In the genomic region with DNA sequence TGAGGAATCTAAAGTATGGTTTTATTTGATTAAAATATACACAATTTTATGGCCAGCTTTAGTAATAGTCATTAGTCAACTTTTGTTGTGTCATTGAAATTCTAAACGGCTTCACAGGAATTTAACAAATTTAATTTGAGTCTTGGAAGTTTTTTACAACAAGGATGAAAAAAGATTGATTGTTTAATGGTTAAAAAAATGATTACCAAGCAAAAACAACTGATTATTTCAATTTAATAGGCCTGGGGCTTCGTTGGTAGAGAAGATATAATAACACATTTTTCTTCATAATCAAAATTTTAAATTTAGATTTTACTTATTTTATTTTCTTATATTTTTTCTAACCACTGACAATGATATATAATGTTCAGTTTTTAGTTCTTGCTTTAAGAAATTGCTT, we compare ENCODE assay signal across 18 cellular contexts. TPM values are rescaled to one million over a fixed set of nuclear protein-coding genes. Genes with fewer than 3 reads are reported as not detected.
DNase-seq lines count a peak whose midpoint lies in the region; ATAC-seq, FAIRE-seq and TF ChIP-seq lines count a peak whose summit lies in the region.
"Had no signal": no experiment of that assay in that cellular context is flagged by ENCODE, and none has a peak within 500 bp of the region (broad histone marks: within the 10 kb centered on the region; RNA-seq: fewer than 3 reads in every experiment).

No MANE protein-coding gene starts in this region.

- H3K4me2 ChIP-seq in A549 = no peak overlapping the region
- H3K4me2 ChIP-seq: BLaER1 had no signal

- H3K9me3 ChIP-seq in A549 = no peaks in the 10 kb centered on the region
- H3K9me3 ChIP-seq in subcutaneous abdominal adipose tissue (ENCODE audit: control insufficient read depth in 5 of 5, low read length in 5 of 5) = no peaks in the 10 kb centered on the region
- H3K9me3 ChIP-seq: BLaER1 had no signal

- DNase-seq in A549 (ENCODE audit: low read depth in 1 of 2, low spot score in 1 of 2) (no peak), LNCaP clone FGC (ENCODE audit: low read depth) (no peak), progenitor cell of endocrine pancreas (ENCODE audit: low spot score, unreplicated experiment) (no peak), KBM-7 (no peak), NCI-H1105 treated with DMSO at 0.1 percent for 48 hours (lab: John Stamatoyannopoulos, UW) (no peak)
- DNase-seq: Calu3; CD4-positive, alpha-beta memory T cell; DMS79 treated with DMSO at 0.1 percent for 48 hours; EL; H9 had no signal

- TF ChIP-seq RAD21 in A549 (conservative IDR thresholded peaks at IDR 0.05 in 1 of 2, IDR thresholded peaks at IDR 0.05 in 1 of 2) = no peak

- H3K27me3 Mint-ChIP-seq in progenitor cell of endocrine pancreas = peaks cover 39% of the 10 kb centered on the region

- TF ChIP-seq CTCF in A549 (IDR thresholded peaks at IDR 0.05) (no peak), LNCaP clone FGC (IDR thresholded peaks at IDR 0.05; ENCODE audit: control insufficient read depth, extremely low read depth, insufficient read depth) (no peak), progenitor cell of endocrine pancreas (IDR thresholded peaks at IDR 0.05; ENCODE audit: unreplicated experiment) (no peak)

- no peak overlapping the region for H3K27ac Mint-ChIP-seq in progenitor cell of endocrine pancreas
- H3K27ac Mint-ChIP-seq: CD14-positive monocyte; CD4-positive, alpha-beta memory T cell; H9 had no signal

- under 1% methylated on average over 2 of the region's 2 CpGs for WGBS in A549 (ENCODE audit: missing lambda C conversion rate)

- H3K9me3 Mint-ChIP-seq in progenitor cell of endocrine pancreas (ENCODE audit: low read depth) = no peaks in the 10 kb centered on the region
- H3K9me3 Mint-ChIP-seq: H9 had no signal

- no peak for TF ChIP-seq EP300 in A549 (IDR thresholded peaks at IDR 0.05)

- no peak for ATAC-seq in A549
- ATAC-seq: GM12878 had no signal

- H3K9ac ChIP-seq in subcutaneous abdominal adipose tissue (ENCODE audit: low read length in 5 of 5) = no peak overlapping the region
- H3K9ac ChIP-seq: BLaER1 had no signal

- CTCF ChIA-PET in A549 (lab: Yijun Ruan, JAX) = no interaction called here

- H3K4me3 ChIP-seq in A549 (no peak overlapping the region), LNCaP clone FGC (ENCODE audit: low read depth, low read length) (peak overlapping the region; percentile 17; the same call in 1 of the 2 replicates), subcutaneous abdominal adipose tissue (ENCODE audit: low read depth in 1 of 5, low read length in 5 of 5) (no peak overlapping the region)
- H3K4me3 ChIP-seq: BLaER1, GM12878 had no signal

- peaks cover 4% of the 10 kb centered on the region for H3K4me1 Mint-ChIP-seq in progenitor cell of endocrine pancreas (ENCODE audit: low read depth)

- peaks cover 0 to 4% (median 0%) of the 10 kb centered on the region in 5 donors for H3K27me3 ChIP-seq in subcutaneous abdominal adipose tissue (ENCODE audit: control insufficient read depth in 5 of 5, insufficient read depth in 4 of 5, low read length in 5 of 5)

- no peaks in the 10 kb centered on the region for H3K36me3 Mint-ChIP-seq in progenitor cell of endocrine pancreas (ENCODE audit: insufficient read depth)
- H3K36me3 Mint-ChIP-seq: CD4-positive, alpha-beta memory T cell had no signal

- H3K27ac ChIP-seq in A549 = no peak overlapping the region
- H3K27ac ChIP-seq in subcutaneous abdominal adipose tissue (ENCODE audit: low read depth, low read length) = peak overlapping the region; percentile 94
- H3K27ac ChIP-seq: BLaER1 had no signal

- no peak overlapping the region for H3K4me3 Mint-ChIP-seq in progenitor cell of endocrine pancreas (ENCODE audit: low read depth)
- H3K4me3 Mint-ChIP-seq: CD14-positive monocyte; CD4-positive, alpha-beta memory T cell; H9 had no signal

- no peak for TF ChIP-seq POLR2A in A549 (IDR thresholded peaks at IDR 0.05; ENCODE audit: low read length)

- FAIRE-seq in A549 (lab: Jason Lieb, UNC) (no peak), colon (lab: Jason Lieb, UNC) (peak; percentile 76)
- FAIRE-seq: GM12878, H1, HTR-8/SVneo had no signal

- peaks cover 0 to 12% (median 4%) of the 10 kb centered on the region in 5 donors for H3K36me3 ChIP-seq in subcutaneous abdominal adipose tissue (ENCODE audit: control insufficient read depth in 5 of 5, insufficient read depth in 5 of 5, low read length in 5 of 5)
- H3K36me3 ChIP-seq: BLaER1 had no signal

- H3K4me1 ChIP-seq in A549 (no peaks in the 10 kb centered on the region; the same call in 2 of the 3 replicates), subcutaneous abdominal adipose tissue (ENCODE audit: control insufficient read depth in 5 of 5, insufficient read depth in 5 of 5, low read length in 5 of 5) (peaks cover 0 to 28% (median 24%) of the 10 kb centered on the region in 5 donors)

- POLR2A ChIA-PET in A549 (lab: Yijun Ruan, JAX) = no interaction called here

- in situ Hi-C loops in KBM-7 (cut with MboI; ENCODE audit: low pct_unique_long_range_greater_than_20kb, low sequenced_read_pairs) = no loop called here

TF ChIP-seq in A549, 52 proteins besides CTCF, POLR2A, EP300 and RAD21:
- TF ChIP-seq, protein P1, sequence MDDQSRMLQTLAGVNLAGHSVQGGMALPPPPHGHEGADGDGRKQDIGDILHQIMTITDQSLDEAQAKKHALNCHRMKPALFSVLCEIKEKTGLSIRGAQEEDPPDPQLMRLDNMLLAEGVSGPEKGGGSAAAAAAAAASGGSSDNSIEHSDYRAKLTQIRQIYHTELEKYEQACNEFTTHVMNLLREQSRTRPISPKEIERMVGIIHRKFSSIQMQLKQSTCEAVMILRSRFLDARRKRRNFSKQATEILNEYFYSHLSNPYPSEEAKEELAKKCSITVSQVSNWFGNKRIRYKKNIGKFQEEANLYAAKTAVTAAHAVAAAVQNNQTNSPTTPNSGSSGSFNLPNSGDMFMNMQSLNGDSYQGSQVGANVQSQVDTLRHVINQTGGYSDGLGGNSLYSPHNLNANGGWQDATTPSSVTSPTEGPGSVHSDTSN (IDR thresholded peaks at IDR 0.05) = no peak
- no peak for TF ChIP-seq ZNF302 (CRISPR knock-in tag; IDR thresholded peaks at IDR 0.05)
- TF ChIP-seq CHD4 (IDR thresholded peaks at IDR 0.05; ENCODE audit: borderline replicate concordance) = no peak
- peak; percentile 58 for TF ChIP-seq MAFK (IDR thresholded peaks at IDR 0.05; ENCODE audit: partially characterized antibody)
- TF ChIP-seq MYC (IDR thresholded peaks at IDR 0.05; ENCODE audit: borderline replicate concordance, low read length) = no peak
TF ChIP-seq in A549: peak in this region for 1.

RNA-seq across cellular contexts. Expression of a gene that starts 4.4 kb away (rescaled TPM):
- not detected in 2 replicates for polyA plus RNA-seq in A549 (2011; rRNA removed)
- polyA plus RNA-seq in A549 (2012; cell fraction: cytosol; rRNA removed) = not detected in 2 replicates
- polyA plus RNA-seq in A549 (2012; cell fraction: nucleus; rRNA removed) = not detected in 2 replicates
- polyA plus RNA-seq in A549 (2017; fragmentation: RNase III; extraction: RNeasy Plus Mini Kit Qiagen cat#74134 plus additional on column Dnase treatment) = not detected in 3 replicates
- not detected in 2 replicates for polyA minus RNA-seq in A549 (2011; rRNA and poly(A)+ RNA removed)
- total RNA-seq in progenitor cell of endocrine pancreas = 0.93 TPM in 2 replicates
- total RNA-seq: A673 had no signal
